ENCODE assay signal across 3 cellular contexts in genomic region chr13:106521101-106521799, GRCh38.
TF ChIP-seq lines count a peak whose summit lies in the region.

No MANE protein-coding gene starts in this region.

TF ChIP-seq in SK-N-SH treated with all-trans-retinoic acid at 6 μM for 48 hours, 23 proteins besides CTCF, POLR2A, EP300 and RAD21:
- TF ChIP-seq PATZ1 (CRISPR knock-in tag; IDR thresholded peaks at IDR 0.05; ENCODE audit: borderline replicate concordance) (no peak), ESRRG (CRISPR knock-in tag; IDR thresholded peaks at IDR 0.05) (no peak), ZC3H10 (CRISPR knock-in tag; IDR thresholded peaks at IDR 0.05) (no peak), GLIS3 (CRISPR knock-in tag; IDR thresholded peaks at IDR 0.05) (no peak)
- TF ChIP-seq, protein P1, sequence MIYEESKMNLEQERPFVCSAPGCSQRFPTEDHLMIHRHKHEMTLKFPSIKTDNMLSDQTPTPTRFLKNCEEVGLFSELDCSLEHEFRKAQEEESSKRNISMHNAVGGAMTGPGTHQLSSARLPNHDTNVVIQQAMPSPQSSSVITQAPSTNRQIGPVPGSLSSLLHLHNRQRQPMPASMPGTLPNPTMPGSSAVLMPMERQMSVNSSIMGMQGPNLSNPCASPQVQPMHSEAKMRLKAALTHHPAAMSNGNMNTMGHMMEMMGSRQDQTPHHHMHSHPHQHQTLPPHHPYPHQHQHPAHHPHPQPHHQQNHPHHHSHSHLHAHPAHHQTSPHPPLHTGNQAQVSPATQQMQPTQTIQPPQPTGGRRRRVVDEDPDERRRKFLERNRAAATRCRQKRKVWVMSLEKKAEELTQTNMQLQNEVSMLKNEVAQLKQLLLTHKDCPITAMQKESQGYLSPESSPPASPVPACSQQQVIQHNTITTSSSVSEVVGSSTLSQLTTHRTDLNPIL (CRISPR knock-in tag; IDR thresholded peaks at IDR 0.05; ENCODE audit: low read depth) = no peak

TF ChIP-seq in SK-N-SH, 30 proteins besides CTCF, POLR2A, EP300 and RAD21:
- TF ChIP-seq SMC3 (IDR thresholded peaks at IDR 0.05; ENCODE audit: low read depth, low read length) (no peak), NRF1 (IDR thresholded peaks at IDR 0.05; ENCODE audit: low read depth, low read length) (no peak), MXI1 (IDR thresholded peaks at IDR 0.05; ENCODE audit: low read depth, low read length) (no peak), GATA2 (CRISPR knock-in tag; IDR thresholded peaks at IDR 0.05) (no peak), JUND (IDR thresholded peaks at IDR 0.05) (no peak), RXRA (IDR thresholded peaks at IDR 0.05; ENCODE audit: borderline replicate concordance, low read depth) (no peak), USF1 (IDR thresholded peaks at IDR 0.05; ENCODE audit: borderline replicate concordance, low read depth) (no peak), FOXM1 (IDR thresholded peaks at IDR 0.05; ENCODE audit: low read depth) (no peak), TCF12 (IDR thresholded peaks at IDR 0.05) (no peak), FOXJ3 (CRISPR knock-in tag; IDR thresholded peaks at IDR 0.05) (no peak), POLR2AphosphoS5 (IDR thresholded peaks at IDR 0.05; ENCODE audit: low read depth, low read length) (no peak), TAF1 (IDR thresholded peaks at IDR 0.05; ENCODE audit: borderline replicate concordance, low read depth, low read length) (no peak)
- TF ChIP-seq, protein P2, sequence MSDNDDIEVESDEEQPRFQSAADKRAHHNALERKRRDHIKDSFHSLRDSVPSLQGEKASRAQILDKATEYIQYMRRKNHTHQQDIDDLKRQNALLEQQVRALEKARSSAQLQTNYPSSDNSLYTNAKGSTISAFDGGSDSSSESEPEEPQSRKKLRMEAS (IDR thresholded peaks at IDR 0.05; ENCODE audit: low read depth) = no peak
- TF ChIP-seq, protein P3, sequence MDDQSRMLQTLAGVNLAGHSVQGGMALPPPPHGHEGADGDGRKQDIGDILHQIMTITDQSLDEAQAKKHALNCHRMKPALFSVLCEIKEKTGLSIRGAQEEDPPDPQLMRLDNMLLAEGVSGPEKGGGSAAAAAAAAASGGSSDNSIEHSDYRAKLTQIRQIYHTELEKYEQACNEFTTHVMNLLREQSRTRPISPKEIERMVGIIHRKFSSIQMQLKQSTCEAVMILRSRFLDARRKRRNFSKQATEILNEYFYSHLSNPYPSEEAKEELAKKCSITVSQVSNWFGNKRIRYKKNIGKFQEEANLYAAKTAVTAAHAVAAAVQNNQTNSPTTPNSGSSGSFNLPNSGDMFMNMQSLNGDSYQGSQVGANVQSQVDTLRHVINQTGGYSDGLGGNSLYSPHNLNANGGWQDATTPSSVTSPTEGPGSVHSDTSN (IDR thresholded peaks at IDR 0.05) = no peak
- TF ChIP-seq, protein P4, sequence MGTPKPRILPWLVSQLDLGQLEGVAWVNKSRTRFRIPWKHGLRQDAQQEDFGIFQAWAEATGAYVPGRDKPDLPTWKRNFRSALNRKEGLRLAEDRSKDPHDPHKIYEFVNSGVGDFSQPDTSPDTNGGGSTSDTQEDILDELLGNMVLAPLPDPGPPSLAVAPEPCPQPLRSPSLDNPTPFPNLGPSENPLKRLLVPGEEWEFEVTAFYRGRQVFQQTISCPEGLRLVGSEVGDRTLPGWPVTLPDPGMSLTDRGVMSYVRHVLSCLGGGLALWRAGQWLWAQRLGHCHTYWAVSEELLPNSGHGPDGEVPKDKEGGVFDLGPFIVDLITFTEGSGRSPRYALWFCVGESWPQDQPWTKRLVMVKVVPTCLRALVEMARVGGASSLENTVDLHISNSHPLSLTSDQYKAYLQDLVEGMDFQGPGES (IDR thresholded peaks at IDR 0.05; ENCODE audit: low read depth, low read length) = no peak

TF ChIP-seq in HepG2, 621 proteins besides CTCF, POLR2A, EP300 and RAD21:
- TF ChIP-seq PTBP1 (IDR thresholded peaks at IDR 0.05; ENCODE audit: low read depth, low read length, poor library complexity, severe bottlenecking) (no peak), AGO2 (optimal IDR thresholded peaks at IDR 0.05; ENCODE audit: low read depth, low read length) (no peak), THAP9 (CRISPR knock-in tag; IDR thresholded peaks at IDR 0.05; ENCODE audit: borderline replicate concordance) (no peak), ZNF256 (CRISPR knock-in tag; conservative IDR thresholded peaks at IDR 0.05) (no peak), ZBTB7A (CRISPR knock-in tag; IDR thresholded peaks at IDR 0.05) (no peak), RBM39 (IDR thresholded peaks at IDR 0.05; ENCODE audit: low read depth, low read length, poor library complexity, severe bottlenecking) (no peak), RARG (CRISPR knock-in tag; IDR thresholded peaks at IDR 0.05; ENCODE audit: low read depth) (no peak), ZKSCAN8 (CRISPR knock-in tag; IDR thresholded peaks at IDR 0.05; ENCODE audit: borderline replicate concordance) (no peak), MXI1 (IDR thresholded peaks at IDR 0.05; ENCODE audit: borderline replicate concordance, low read depth, low read length) (no peak)
- TF ChIP-seq, protein P5, sequence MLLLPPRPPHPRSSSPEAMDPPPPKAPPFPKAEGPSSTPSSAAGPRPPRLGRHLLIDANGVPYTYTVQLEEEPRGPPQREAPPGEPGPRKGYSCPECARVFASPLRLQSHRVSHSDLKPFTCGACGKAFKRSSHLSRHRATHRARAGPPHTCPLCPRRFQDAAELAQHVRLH (CRISPR knock-in tag; IDR thresholded peaks at IDR 0.05; ENCODE audit: borderline replicate concordance, low read depth) = no peak
- TF ChIP-seq, protein P6, sequence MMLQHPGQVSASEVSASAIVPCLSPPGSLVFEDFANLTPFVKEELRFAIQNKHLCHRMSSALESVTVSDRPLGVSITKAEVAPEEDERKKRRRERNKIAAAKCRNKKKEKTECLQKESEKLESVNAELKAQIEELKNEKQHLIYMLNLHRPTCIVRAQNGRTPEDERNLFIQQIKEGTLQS (CRISPR knock-in tag; IDR thresholded peaks at IDR 0.05) = no peak
TF ChIP-seq in HepG2: peak in this region for 0.
